15 cellular contexts compared by ENCODE assay signal in the genomic region with DNA sequence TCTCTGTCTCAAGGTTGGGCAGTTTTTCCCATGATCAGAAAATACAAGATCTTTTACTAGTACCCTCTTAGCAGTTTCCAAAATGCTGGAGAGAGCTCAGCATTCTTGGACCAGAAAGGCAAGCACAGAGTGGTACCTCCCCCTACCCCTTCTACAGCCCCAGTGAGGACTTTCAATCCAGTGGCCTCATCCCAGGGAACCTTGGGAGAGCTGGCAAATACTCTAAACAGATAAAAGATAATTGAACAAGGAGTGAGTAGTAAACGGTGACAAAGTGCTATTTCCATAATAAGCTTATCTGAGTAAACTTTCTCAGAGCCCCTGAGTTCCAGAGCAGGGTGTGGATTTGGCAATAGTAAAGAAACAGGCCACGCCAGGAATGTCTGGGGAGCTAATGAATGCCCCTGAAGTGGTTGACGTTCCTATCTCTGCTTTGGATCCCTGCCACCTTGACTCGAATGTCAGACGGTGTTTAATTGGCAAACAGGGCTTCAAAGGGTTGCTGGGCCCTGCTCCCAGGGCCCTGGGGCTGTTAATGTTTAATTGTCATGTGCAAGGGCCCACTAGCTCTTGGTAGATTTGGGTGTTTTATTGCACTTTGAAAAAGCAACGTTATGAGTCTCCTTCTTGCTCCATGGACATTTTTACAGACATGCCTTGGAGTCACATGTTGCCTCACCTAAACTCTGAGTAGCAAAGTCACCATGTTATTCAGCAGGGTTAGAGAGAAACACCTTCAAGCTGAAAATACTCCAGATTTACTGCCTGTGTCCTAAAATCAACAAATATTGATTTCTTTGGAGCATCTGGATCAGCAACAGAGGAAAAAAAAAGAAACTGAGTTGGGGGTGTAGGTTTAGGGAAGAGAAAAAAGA.
DNase-seq lines count a peak whose midpoint lies in the region; ATAC-seq and TF ChIP-seq lines count a peak whose summit lies in the region.
"Had no signal": no experiment of that assay in that cellular context is flagged by ENCODE, and none has a peak within 500 bp of the region (broad histone marks: within the 10 kb centered on the region; RNA-seq: fewer than 3 reads in every experiment).

No MANE protein-coding gene starts in this region.

- no peak overlapping the region for H3K4me3 Mint-ChIP-seq in activated CD4-positive, alpha-beta T cell treated with anti-CD3 and anti-CD28 coated beads, Interleukin-2, amount 10 ng/mL, durations not matched to agents 24 days and 14 days
- H3K4me3 Mint-ChIP-seq: activated T-helper 17 cell treated with anti-CD3 and anti-CD28 coated beads, Interleukin-2, amount 50 U/mL, for 72 hours; T-helper 17 cell had no signal

- TF ChIP-seq CTCF in kidney epithelial cell (IDR thresholded peaks at IDR 0.05; ENCODE audit: insufficient read depth, low read length, poor library complexity, severe bottlenecking) (no peak), retinal pigment epithelial cell (conservative IDR thresholded peaks at IDR 0.05; ENCODE audit: low read depth, low read length) (no peak)

- no peaks in the 10 kb centered on the region for H3K4me1 Mint-ChIP-seq in activated CD4-positive, alpha-beta T cell treated with anti-CD3 and anti-CD28 coated beads, Interleukin-2, amount 10 ng/mL, durations not matched to agents 24 days and 14 days
- H3K4me1 Mint-ChIP-seq: activated T-helper 17 cell treated with anti-CD3 and anti-CD28 coated beads, Interleukin-2, amount 50 U/mL, for 72 hours; T-helper 17 cell had no signal

- H3K36me3 ChIP-seq in SJCRH30, result no peaks in the 10 kb centered on the region
- H3K36me3 ChIP-seq in kidney epithelial cell (ENCODE audit: control insufficient read depth, insufficient read depth, low read length), result no peaks in the 10 kb centered on the region
- H3K36me3 ChIP-seq: gastrocnemius medialis, neutrophil had no signal

- intact Hi-C loops in activated CD4-positive, alpha-beta T cell treated with anti-CD3 and anti-CD28 coated beads, Interleukin-2, amount 10 ng/mL, durations not matched to agents 24 days and 14 days (cut with micrococcal nuclease), result no loop called here

- H3K27me3 ChIP-seq in SJCRH30 (no peaks in the 10 kb centered on the region), kidney epithelial cell (ENCODE audit: control insufficient read depth, insufficient read depth, low read length) (no peaks in the 10 kb centered on the region)
- H3K27me3 ChIP-seq: gastrocnemius medialis, neutrophil had no signal

- H3K27ac ChIP-seq in SJCRH30, result no peak overlapping the region
- H3K27ac ChIP-seq: gastrocnemius medialis, neutrophil had no signal

- H3K9me3 ChIP-seq in SJCRH30 (replicated peaks), result no peaks in the 10 kb centered on the region
- H3K9me3 ChIP-seq: gastrocnemius medialis, neutrophil had no signal

- no peak overlapping the region for H3K27ac Mint-ChIP-seq in activated CD4-positive, alpha-beta T cell treated with anti-CD3 and anti-CD28 coated beads, Interleukin-2, amount 10 ng/mL, durations not matched to agents 24 days and 14 days
- H3K27ac Mint-ChIP-seq: activated T-helper 17 cell treated with anti-CD3 and anti-CD28 coated beads, Interleukin-2, amount 50 U/mL, for 72 hours; T-helper 17 cell had no signal

- no peaks in the 10 kb centered on the region; the same call in 1 of the 2 replicates for H3K4me1 ChIP-seq in SJCRH30
- H3K4me1 ChIP-seq: gastrocnemius medialis had no signal

- no peak for ATAC-seq in HG03571 (IDR thresholded peaks at IDR 0.05; ENCODE audit: unreplicated experiment)
- ATAC-seq: activated T-helper 17 cell treated with anti-CD3 and anti-CD28 coated beads, Interleukin-2, amount 50 U/mL, for 72 hours; gastrocnemius medialis; T-helper 17 cell had no signal

- peaks cover 4% of the 10 kb centered on the region for H3K27me3 Mint-ChIP-seq in activated CD4-positive, alpha-beta T cell treated with anti-CD3 and anti-CD28 coated beads, Interleukin-2, amount 10 ng/mL, durations not matched to agents 24 days and 14 days
- H3K27me3 Mint-ChIP-seq: activated T-helper 17 cell treated with anti-CD3 and anti-CD28 coated beads, Interleukin-2, amount 50 U/mL, for 72 hours; T-helper 17 cell had no signal

- no peaks in the 10 kb centered on the region for H3K9me3 Mint-ChIP-seq in activated CD4-positive, alpha-beta T cell treated with anti-CD3 and anti-CD28 coated beads, Interleukin-2, amount 10 ng/mL, durations not matched to agents 24 days and 14 days
- H3K9me3 Mint-ChIP-seq: activated T-helper 17 cell treated with anti-CD3 and anti-CD28 coated beads, Interleukin-2, amount 50 U/mL, for 72 hours had no signal

- H3K36me3 Mint-ChIP-seq in activated CD4-positive, alpha-beta T cell treated with anti-CD3 and anti-CD28 coated beads, Interleukin-2, amount 10 ng/mL, durations not matched to agents 24 days and 14 days (ENCODE audit: low read depth), result no peaks in the 10 kb centered on the region

- peak; percentile 13 for DNase-seq in NCI-H146 (lab: John Stamatoyannopoulos, UW)
- DNase-seq in NCI-H146 treated with DMSO at 0.1 percent for 48 hours (lab: John Stamatoyannopoulos, UW; ENCODE audit: unreplicated experiment), result no peak
- DNase-seq in SJCRH30, result peak; percentile 39 to 51
- DNase-seq in kidney epithelial cell (ENCODE audit: low read depth), result peak; percentile 4
- peak; percentile 67 for DNase-seq in retinal pigment epithelial cell (ENCODE audit: low read depth)
- DNase-seq in NCI-H526 treated with DMSO at 0.1 percent for 48 hours (lab: John Stamatoyannopoulos, UW), result no peak
- DNase-seq in activated CD4-positive, alpha-beta T cell treated with anti-CD3 and anti-CD28 coated beads, Interleukin-2, amount 10 ng/mL, durations not matched to agents 24 days and 14 days, result no peak
- DNase-seq: activated CD4-positive, alpha-beta T cell treated with anti-CD3 and anti-CD28 coated beads, Interleukin-2, amount 50 U/mL, for 4 hours; effector CD8-positive, alpha-beta T cell; gastrocnemius medialis; KG1; T-helper 17 cell had no signal

- no peak overlapping the region for H3K4me3 ChIP-seq in SJCRH30
- H3K4me3 ChIP-seq in kidney epithelial cell (ENCODE audit: low read depth, low read length), result no peak overlapping the region
- no peak overlapping the region for H3K4me3 ChIP-seq in retinal pigment epithelial cell (ENCODE audit: low read length)
- H3K4me3 ChIP-seq: gastrocnemius medialis had no signal

Comparison
In these comparisons a context has a peak if more than half of its experiments do, and no peak if none do; other contexts are left out.
1. DNase-seq: peak in NCI-H146 (single experiment), SJCRH30 (2 of 2), kidney epithelial cell (single experiment) and retinal pigment epithelial cell (single experiment); none in NCI-H146 treated with DMSO at 0.1 percent for 48 hours (single experiment), NCI-H526 treated with DMSO at 0.1 percent for 48 hours (single experiment) and activated CD4-positive, alpha-beta T cell treated with anti-CD3 and anti-CD28 coated beads, Interleukin-2, amount 10 ng/mL, durations not matched to agents 24 days and 14 days (single experiment).